Comparison of ENCODE assay signal across 1 cellular context in the genomic region with DNA sequence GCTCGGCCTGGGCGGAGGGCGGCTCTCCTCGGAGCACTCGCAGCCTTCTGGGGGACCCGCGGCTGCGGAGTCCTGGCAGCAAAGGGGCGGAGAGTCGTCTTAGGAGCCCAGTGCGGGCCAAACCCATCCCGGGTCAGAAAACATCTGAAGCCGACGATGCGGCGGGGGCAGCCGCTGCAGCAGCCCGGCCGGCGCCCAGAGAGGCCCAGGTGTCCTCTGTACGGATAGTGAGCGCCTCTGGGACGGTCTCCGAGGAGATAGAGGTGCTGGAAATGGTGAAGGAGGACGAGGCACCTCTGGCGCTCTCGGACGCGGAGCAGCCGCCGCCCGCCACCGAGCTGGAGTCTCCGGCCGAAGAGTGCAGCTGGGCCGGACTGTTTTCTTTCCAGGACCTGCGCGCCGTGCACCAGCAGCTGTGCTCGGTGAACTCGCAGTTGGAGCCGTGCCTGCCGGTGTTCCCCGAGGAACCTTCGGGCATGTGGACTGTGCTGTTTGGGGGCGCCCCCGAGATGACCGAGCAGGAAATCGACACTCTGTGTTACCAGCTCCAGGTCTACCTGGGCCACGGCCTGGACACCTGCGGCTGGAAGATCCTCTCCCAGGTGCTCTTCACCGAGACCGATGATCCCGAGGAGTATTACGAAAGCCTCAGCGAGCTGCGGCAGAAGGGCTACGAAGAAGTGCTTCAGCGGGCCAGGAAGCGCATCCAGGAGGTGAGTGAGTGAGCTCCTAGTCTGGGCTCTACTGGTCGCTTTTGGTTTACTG.
TF ChIP-seq lines count a peak whose summit lies in the region.

No MANE protein-coding gene starts in this region.

TF ChIP-seq in GM12878, 131 proteins besides CTCF, POLR2A, EP300 and RAD21 (continued from another document and continues in another):
- TF ChIP-seq, protein P1, sequence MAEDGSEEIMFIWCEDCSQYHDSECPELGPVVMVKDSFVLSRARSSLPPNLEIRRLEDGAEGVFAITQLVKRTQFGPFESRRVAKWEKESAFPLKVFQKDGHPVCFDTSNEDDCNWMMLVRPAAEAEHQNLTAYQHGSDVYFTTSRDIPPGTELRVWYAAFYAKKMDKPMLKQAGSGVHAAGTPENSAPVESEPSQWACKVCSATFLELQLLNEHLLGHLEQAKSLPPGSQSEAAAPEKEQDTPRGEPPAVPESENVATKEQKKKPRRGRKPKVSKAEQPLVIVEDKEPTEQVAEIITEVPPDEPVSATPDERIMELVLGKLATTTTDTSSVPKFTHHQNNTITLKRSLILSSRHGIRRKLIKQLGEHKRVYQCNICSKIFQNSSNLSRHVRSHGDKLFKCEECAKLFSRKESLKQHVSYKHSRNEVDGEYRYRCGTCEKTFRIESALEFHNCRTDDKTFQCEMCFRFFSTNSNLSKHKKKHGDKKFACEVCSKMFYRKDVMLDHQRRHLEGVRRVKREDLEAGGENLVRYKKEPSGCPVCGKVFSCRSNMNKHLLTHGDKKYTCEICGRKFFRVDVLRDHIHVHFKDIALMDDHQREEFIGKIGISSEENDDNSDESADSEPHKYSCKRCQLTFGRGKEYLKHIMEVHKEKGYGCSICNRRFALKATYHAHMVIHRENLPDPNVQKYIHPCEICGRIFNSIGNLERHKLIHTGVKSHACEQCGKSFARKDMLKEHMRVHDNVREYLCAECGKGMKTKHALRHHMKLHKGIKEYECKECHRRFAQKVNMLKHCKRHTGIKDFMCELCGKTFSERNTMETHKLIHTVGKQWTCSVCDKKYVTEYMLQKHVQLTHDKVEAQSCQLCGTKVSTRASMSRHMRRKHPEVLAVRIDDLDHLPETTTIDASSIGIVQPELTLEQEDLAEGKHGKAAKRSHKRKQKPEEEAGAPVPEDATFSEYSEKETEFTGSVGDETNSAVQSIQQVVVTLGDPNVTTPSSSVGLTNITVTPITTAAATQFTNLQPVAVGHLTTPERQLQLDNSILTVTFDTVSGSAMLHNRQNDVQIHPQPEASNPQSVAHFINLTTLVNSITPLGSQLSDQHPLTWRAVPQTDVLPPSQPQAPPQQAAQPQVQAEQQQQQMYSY (CRISPR knock-in tag; IDR thresholded peaks at IDR 0.05), result no peak
- TF ChIP-seq POLR2AphosphoS2 (IDR thresholded peaks at IDR 0.05; ENCODE audit: low read depth, low read length) (no peak), ZNF24 (IDR thresholded peaks at IDR 0.05) (no peak), CEBPB (IDR thresholded peaks at IDR 0.05; ENCODE audit: borderline replicate concordance in 1 of 2, low read depth in 2 of 2, low read length in 2 of 2) (no peak), HDAC6 (IDR thresholded peaks at IDR 0.05; ENCODE audit: unreplicated experiment) (peak; percentile 17), SMARCA5 (IDR thresholded peaks at IDR 0.05) (no peak), LARP7 (IDR thresholded peaks at IDR 0.05) (no peak), EZH2 (IDR thresholded peaks at IDR 0.05; ENCODE audit: borderline replicate concordance, control insufficient read depth, low read depth, low read length) (no peak), BHLHE40 (IDR thresholded peaks at IDR 0.05; ENCODE audit: borderline replicate concordance in 1 of 2, low read depth in 2 of 2, low read length in 1 of 2) (no peak), POU2F2 (IDR thresholded peaks at IDR 0.05; ENCODE audit: borderline replicate concordance, low read depth, low read length) (no peak), JUND (IDR thresholded peaks at IDR 0.05; ENCODE audit: low read depth, low read length) (no peak), CHD4 (IDR thresholded peaks at IDR 0.05) (no peak), PAX5 (IDR thresholded peaks at IDR 0.05; ENCODE audit: borderline replicate concordance, low read depth, low read length) (no peak), YBX1 (IDR thresholded peaks at IDR 0.05) (no peak), RCOR1 (conservative IDR thresholded peaks at IDR 0.05; ENCODE audit: low read depth, low read length) (no peak), PAX8 (IDR thresholded peaks at IDR 0.05) (no peak), BRCA1 (IDR thresholded peaks at IDR 0.05; ENCODE audit: low read depth, low read length) (no peak), SIN3A (IDR thresholded peaks at IDR 0.05; ENCODE audit: low read depth, low read length) (no peak), SMAD1 (IDR thresholded peaks at IDR 0.05; ENCODE audit: low read depth, partially characterized antibody) (no peak), ZSCAN29 (IDR thresholded peaks at IDR 0.05) (no peak), ATF7 (IDR thresholded peaks at IDR 0.05; ENCODE audit: low read depth) (no peak), SUZ12 (IDR thresholded peaks at IDR 0.05; ENCODE audit: unreplicated experiment) (no peak), NBN (IDR thresholded peaks at IDR 0.05) (0 out of 2 replicates have a peak, but pooled peaks have one; percentile 55), BCL11A (IDR thresholded peaks at IDR 0.05; ENCODE audit: low read depth, low read length) (no peak), STAT1 (conservative IDR thresholded peaks at IDR 0.05) (no peak), SREBF2 (IDR thresholded peaks at IDR 0.05; ENCODE audit: low read length) (no peak), CBX3 (IDR thresholded peaks at IDR 0.05; ENCODE audit: borderline replicate concordance, low read depth) (no peak), SPI1 (IDR thresholded peaks at IDR 0.05; ENCODE audit: borderline replicate concordance, insufficient read depth, low read depth, low read length) (no peak), PML (IDR thresholded peaks at IDR 0.05; ENCODE audit: low read length) (no peak), FOXM1 (IDR thresholded peaks at IDR 0.05; ENCODE audit: low read depth, low read length) (no peak), HDGF (IDR thresholded peaks at IDR 0.05) (no peak; the same call in 1 of the 2 replicates), ZNF274 (IDR thresholded peaks at IDR 0.05; ENCODE audit: insufficient read depth, insufficient read length) (no peak), MYB (IDR thresholded peaks at IDR 0.05; ENCODE audit: borderline replicate concordance, low read depth, low read length) (no peak), IKZF2 (IDR thresholded peaks at IDR 0.05) (peak; percentile 12 to 48; a peak in 1 of 4 replicates), MYC (IDR thresholded peaks at IDR 0.05; ENCODE audit: insufficient read depth, insufficient read length, insufficient replicate concordance, low read length, severe bottlenecking) (peak; percentile 40)
- TF ChIP-seq, protein P2, sequence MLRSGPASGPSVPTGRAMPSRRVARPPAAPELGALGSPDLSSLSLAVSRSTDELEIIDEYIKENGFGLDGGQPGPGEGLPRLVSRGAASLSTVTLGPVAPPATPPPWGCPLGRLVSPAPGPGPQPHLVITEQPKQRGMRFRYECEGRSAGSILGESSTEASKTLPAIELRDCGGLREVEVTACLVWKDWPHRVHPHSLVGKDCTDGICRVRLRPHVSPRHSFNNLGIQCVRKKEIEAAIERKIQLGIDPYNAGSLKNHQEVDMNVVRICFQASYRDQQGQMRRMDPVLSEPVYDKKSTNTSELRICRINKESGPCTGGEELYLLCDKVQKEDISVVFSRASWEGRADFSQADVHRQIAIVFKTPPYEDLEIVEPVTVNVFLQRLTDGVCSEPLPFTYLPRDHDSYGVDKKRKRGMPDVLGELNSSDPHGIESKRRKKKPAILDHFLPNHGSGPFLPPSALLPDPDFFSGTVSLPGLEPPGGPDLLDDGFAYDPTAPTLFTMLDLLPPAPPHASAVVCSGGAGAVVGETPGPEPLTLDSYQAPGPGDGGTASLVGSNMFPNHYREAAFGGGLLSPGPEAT (IDR thresholded peaks at IDR 0.05; ENCODE audit: low read depth), result 0 out of 2 replicates have a peak, but pooled peaks have one; percentile 20
- TF ChIP-seq, protein P3, sequence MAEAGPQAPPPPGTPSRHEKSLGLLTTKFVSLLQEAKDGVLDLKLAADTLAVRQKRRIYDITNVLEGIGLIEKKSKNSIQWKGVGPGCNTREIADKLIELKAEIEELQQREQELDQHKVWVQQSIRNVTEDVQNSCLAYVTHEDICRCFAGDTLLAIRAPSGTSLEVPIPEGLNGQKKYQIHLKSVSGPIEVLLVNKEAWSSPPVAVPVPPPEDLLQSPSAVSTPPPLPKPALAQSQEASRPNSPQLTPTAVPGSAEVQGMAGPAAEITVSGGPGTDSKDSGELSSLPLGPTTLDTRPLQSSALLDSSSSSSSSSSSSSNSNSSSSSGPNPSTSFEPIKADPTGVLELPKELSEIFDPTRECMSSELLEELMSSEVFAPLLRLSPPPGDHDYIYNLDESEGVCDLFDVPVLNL (IDR thresholded peaks at IDR 0.05; ENCODE audit: low read depth, low read length), result no peak
- TF ChIP-seq, protein P4, sequence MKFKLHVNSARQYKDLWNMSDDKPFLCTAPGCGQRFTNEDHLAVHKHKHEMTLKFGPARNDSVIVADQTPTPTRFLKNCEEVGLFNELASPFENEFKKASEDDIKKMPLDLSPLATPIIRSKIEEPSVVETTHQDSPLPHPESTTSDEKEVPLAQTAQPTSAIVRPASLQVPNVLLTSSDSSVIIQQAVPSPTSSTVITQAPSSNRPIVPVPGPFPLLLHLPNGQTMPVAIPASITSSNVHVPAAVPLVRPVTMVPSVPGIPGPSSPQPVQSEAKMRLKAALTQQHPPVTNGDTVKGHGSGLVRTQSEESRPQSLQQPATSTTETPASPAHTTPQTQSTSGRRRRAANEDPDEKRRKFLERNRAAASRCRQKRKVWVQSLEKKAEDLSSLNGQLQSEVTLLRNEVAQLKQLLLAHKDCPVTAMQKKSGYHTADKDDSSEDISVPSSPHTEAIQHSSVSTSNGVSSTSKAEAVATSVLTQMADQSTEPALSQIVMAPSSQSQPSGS (IDR thresholded peaks at IDR 0.05; ENCODE audit: low read length), result no peak
- TF ChIP-seq, protein P5, sequence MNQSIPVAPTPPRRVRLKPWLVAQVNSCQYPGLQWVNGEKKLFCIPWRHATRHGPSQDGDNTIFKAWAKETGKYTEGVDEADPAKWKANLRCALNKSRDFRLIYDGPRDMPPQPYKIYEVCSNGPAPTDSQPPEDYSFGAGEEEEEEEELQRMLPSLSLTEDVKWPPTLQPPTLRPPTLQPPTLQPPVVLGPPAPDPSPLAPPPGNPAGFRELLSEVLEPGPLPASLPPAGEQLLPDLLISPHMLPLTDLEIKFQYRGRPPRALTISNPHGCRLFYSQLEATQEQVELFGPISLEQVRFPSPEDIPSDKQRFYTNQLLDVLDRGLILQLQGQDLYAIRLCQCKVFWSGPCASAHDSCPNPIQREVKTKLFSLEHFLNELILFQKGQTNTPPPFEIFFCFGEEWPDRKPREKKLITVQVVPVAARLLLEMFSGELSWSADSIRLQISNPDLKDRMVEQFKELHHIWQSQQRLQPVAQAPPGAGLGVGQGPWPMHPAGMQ (IDR thresholded peaks at IDR 0.05; ENCODE audit: borderline replicate concordance), result no peak
- TF ChIP-seq, protein P6, sequence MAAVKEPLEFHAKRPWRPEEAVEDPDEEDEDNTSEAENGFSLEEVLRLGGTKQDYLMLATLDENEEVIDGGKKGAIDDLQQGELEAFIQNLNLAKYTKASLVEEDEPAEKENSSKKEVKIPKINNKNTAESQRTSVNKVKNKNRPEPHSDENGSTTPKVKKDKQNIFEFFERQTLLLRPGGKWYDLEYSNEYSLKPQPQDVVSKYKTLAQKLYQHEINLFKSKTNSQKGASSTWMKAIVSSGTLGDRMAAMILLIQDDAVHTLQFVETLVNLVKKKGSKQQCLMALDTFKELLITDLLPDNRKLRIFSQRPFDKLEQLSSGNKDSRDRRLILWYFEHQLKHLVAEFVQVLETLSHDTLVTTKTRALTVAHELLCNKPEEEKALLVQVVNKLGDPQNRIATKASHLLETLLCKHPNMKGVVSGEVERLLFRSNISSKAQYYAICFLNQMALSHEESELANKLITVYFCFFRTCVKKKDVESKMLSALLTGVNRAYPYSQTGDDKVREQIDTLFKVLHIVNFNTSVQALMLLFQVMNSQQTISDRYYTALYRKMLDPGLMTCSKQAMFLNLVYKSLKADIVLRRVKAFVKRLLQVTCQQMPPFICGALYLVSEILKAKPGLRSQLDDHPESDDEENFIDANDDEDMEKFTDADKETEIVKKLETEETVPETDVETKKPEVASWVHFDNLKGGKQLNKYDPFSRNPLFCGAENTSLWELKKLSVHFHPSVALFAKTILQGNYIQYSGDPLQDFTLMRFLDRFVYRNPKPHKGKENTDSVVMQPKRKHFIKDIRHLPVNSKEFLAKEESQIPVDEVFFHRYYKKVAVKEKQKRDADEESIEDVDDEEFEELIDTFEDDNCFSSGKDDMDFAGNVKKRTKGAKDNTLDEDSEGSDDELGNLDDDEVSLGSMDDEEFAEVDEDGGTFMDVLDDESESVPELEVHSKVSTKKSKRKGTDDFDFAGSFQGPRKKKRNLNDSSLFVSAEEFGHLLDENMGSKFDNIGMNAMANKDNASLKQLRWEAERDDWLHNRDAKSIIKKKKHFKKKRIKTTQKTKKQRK (IDR thresholded peaks at IDR 0.05; ENCODE audit: low read depth, low read length), result no peak
- TF ChIP-seq, protein P7, sequence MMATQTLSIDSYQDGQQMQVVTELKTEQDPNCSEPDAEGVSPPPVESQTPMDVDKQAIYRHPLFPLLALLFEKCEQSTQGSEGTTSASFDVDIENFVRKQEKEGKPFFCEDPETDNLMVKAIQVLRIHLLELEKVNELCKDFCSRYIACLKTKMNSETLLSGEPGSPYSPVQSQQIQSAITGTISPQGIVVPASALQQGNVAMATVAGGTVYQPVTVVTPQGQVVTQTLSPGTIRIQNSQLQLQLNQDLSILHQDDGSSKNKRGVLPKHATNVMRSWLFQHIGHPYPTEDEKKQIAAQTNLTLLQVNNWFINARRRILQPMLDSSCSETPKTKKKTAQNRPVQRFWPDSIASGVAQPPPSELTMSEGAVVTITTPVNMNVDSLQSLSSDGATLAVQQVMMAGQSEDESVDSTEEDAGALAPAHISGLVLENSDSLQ (IDR thresholded peaks at IDR 0.05), result no peak
